25 cellular contexts compared by ENCODE assay signal in genomic region chr18:68220458-68220857, GRCh38.
"Had no signal": no experiment of that assay in that cellular context is flagged by ENCODE, and none has a peak within 500 bp of the region (broad histone marks: within the 10 kb centered on the region; RNA-seq: fewer than 3 reads in every experiment).

No MANE protein-coding gene starts in this region.

- H3K36me3 Mint-ChIP-seq: memory B cell, natural killer cell had no signal

- H3K27me3 ChIP-seq: cardiac muscle cell, esophagus muscularis mucosa, heart right ventricle, tibial nerve, uterus had no signal

- H3K27ac ChIP-seq: cardiac muscle cell, esophagus muscularis mucosa, left ventricle myocardium inferior, tibial nerve, uterus had no signal

- H3K4me1 ChIP-seq: esophagus muscularis mucosa, heart right ventricle, left ventricle myocardium inferior, tibial nerve, uterus had no signal

- H3K27me3 Mint-ChIP-seq: activated CD4-positive, alpha-beta T cell treated with anti-CD3 and anti-CD28 coated beads, Interleukin-2, amount 10 ng/mL, durations not matched to agents 24 days and 14 days; activated CD8-positive, alpha-beta T cell treated with anti-CD3 and anti-CD28 coated beads for 36 hours; activated naive CD8-positive, alpha-beta T cell treated with anti-CD3 and anti-CD28 coated beads, Interleukin-2, amount 50 U/mL, for 24 hours; memory B cell had no signal

- H3K27ac Mint-ChIP-seq: activated CD4-positive, alpha-beta T cell treated with anti-CD3 and anti-CD28 coated beads, Interleukin-2, amount 10 ng/mL, durations not matched to agents 24 days and 14 days; activated CD8-positive, alpha-beta T cell treated with anti-CD3 and anti-CD28 coated beads for 36 hours; activated naive CD8-positive, alpha-beta T cell treated with anti-CD3 and anti-CD28 coated beads, Interleukin-2, amount 50 U/mL, for 24 hours; activated T-helper 2 cell treated with anti-CD3 and anti-CD28 coated beads, Interferon-gamma antibody, Interleukin-2, Interleukin-4, amounts not matched to agents 10 μg/mL and 5 μg/mL and 100 μg/mL, durations not matched to agents 14 hours and 24 hours and 36 hours; immature natural killer cell; memory B cell; natural killer cell had no signal

- DNase-seq: activated CD4-positive, alpha-beta T cell treated with anti-CD3 and anti-CD28 coated beads, Interleukin-2, amount 10 ng/mL, durations not matched to agents 24 days and 14 days; activated CD4-positive, CD25-positive, alpha-beta regulatory T cell; activated CD8-positive, alpha-beta T cell treated with anti-CD3 and anti-CD28 coated beads for 36 hours; activated naive CD4-positive, alpha-beta T cell treated with Interleukin-2 at 50 U/mL for 16 hours; activated naive CD8-positive, alpha-beta T cell treated with anti-CD3 and anti-CD28 coated beads, Interleukin-2, amount 50 U/mL, for 24 hours; activated T-cell treated with anti-CD3 and anti-CD28 coated beads, Interleukin-2, amount 50 U/mL, for 1 hour; dermis blood vessel endothelial cell; effector memory CD4-positive, alpha-beta T cell; heart right ventricle; immature natural killer cell; kidney glomerular epithelial cell; left ventricle myocardium inferior; natural killer cell; stimulated activated CD4-positive, alpha-beta T cell treated with anti-CD3 and anti-CD28 coated beads, Interleukin-12 subunit alpha, Interleukin-12 subunit beta, amount 100 ng/mL, for 4 hours; stimulated activated CD4-positive, alpha-beta T cell treated with anti-CD3 and anti-CD28 coated beads, Interleukin-1b, Interleukin-23, amount 100 ng/mL, for 48 hours; stimulated activated CD8-positive, alpha-beta memory T cell treated with anti-CD3 and anti-CD28 coated beads, Interleukin-4, amount 100 ng/mL, for 48 hours; stimulated activated naive CD4-positive, alpha-beta T cell treated with Interleukin-2 at 50 U/mL for 16 hours; T-helper 1 cell; T-helper 9 cell; uterus had no signal

- H3K4me1 Mint-ChIP-seq: activated CD4-positive, alpha-beta T cell treated with anti-CD3 and anti-CD28 coated beads, Interleukin-2, amount 10 ng/mL, durations not matched to agents 24 days and 14 days; activated naive CD8-positive, alpha-beta T cell treated with anti-CD3 and anti-CD28 coated beads, Interleukin-2, amount 50 U/mL, for 24 hours; immature natural killer cell; memory B cell; natural killer cell had no signal

- ATAC-seq: activated CD8-positive, alpha-beta T cell treated with anti-CD3 and anti-CD28 coated beads for 36 hours; activated naive CD8-positive, alpha-beta T cell treated with anti-CD3 and anti-CD28 coated beads, Interleukin-2, amount 50 U/mL, for 24 hours; natural killer cell had no signal

- H3K4me3 ChIP-seq: cardiac muscle cell, esophagus muscularis mucosa, heart right ventricle, left ventricle myocardium inferior, tibial nerve, uterus had no signal

- H3K36me3 ChIP-seq: cardiac muscle cell, esophagus muscularis mucosa, heart right ventricle, left ventricle myocardium inferior, tibial nerve, uterus had no signal

- H3K9me3 ChIP-seq: esophagus muscularis mucosa, heart right ventricle, left ventricle myocardium inferior, tibial nerve, uterus had no signal

- H3K9me3 Mint-ChIP-seq: activated CD4-positive, alpha-beta T cell treated with anti-CD3 and anti-CD28 coated beads, Interleukin-2, amount 10 ng/mL, durations not matched to agents 24 days and 14 days; activated CD8-positive, alpha-beta T cell treated with anti-CD3 and anti-CD28 coated beads for 36 hours; activated naive CD8-positive, alpha-beta T cell treated with anti-CD3 and anti-CD28 coated beads, Interleukin-2, amount 50 U/mL, for 24 hours; activated T-helper 2 cell treated with anti-CD3 and anti-CD28 coated beads, Interferon-gamma antibody, Interleukin-2, Interleukin-4, amounts not matched to agents 10 μg/mL and 5 μg/mL and 100 μg/mL, durations not matched to agents 14 hours and 24 hours and 36 hours had no signal

- H3K4me3 Mint-ChIP-seq: activated CD4-positive, alpha-beta T cell treated with anti-CD3 and anti-CD28 coated beads, Interleukin-2, amount 10 ng/mL, durations not matched to agents 24 days and 14 days; activated CD8-positive, alpha-beta T cell treated with anti-CD3 and anti-CD28 coated beads for 36 hours; activated naive CD8-positive, alpha-beta T cell treated with anti-CD3 and anti-CD28 coated beads, Interleukin-2, amount 50 U/mL, for 24 hours; immature natural killer cell; memory B cell; natural killer cell had no signal
